In the genomic region with DNA sequence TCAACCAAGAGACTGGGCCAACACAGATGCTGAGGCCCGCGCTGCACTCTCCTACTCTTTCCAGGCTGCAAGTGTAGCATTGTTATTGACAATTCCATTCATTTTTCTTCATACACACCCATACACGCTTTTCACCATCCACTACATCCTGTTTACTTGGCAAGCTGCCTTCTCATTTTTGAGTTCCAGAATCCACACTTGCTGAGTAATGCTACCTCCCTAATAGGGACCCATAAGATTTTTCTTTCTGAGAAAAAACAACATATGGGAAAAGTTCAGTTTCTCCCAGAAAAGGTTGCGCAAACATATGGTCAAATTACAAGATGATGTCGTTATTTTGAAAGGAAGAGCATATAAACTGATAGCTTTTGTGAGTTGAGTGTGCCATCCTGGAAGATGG, we compare ENCODE assay signal across 13 cellular contexts.
A peak's percentile ranks its signal among the peaks of the same experiment; 100 is the strongest.
DNase-seq lines count a peak whose midpoint lies in the region; ATAC-seq and TF ChIP-seq lines count a peak whose summit lies in the region.
"Had no signal": no experiment of that assay in that cellular context is flagged by ENCODE, and none has a peak within 500 bp of the region (broad histone marks: within the 10 kb centered on the region; RNA-seq: fewer than 3 reads in every experiment).

No MANE protein-coding gene starts in this region.

- peak; percentile 8 for DNase-seq in NCI-H1105 treated with DMSO at 0.1 percent for 48 hours (lab: John Stamatoyannopoulos, UW)
- DNase-seq in NCI-H1105 (lab: John Stamatoyannopoulos, UW): no peak
- DNase-seq in NCI-H446 treated with DMSO at 0.1 percent for 48 hours (lab: John Stamatoyannopoulos, UW): peak; percentile 74
- DNase-seq in choroid plexus epithelial cell (ENCODE audit: low read depth): peak; percentile 60
- peak; percentile 6 for DNase-seq in smooth muscle cell of the brain vasculature (ENCODE audit: low read depth, low spot score)
- DNase-seq in activated T-cell treated with anti-CD3 and anti-CD28 coated beads, Interleukin-2, amount 50 U/mL, for 48 hours: no peak
- DNase-seq: 8988T; activated CD4-positive, alpha-beta T cell treated with anti-CD3 and anti-CD28 coated beads for 48 hours; foreskin melanocyte; mesendoderm; NCI-H345 had no signal

- no peak for TF ChIP-seq CTCF in choroid plexus epithelial cell (conservative IDR thresholded peaks at IDR 0.05; ENCODE audit: low read depth, low read length)

- ATAC-seq in HG03196 (IDR thresholded peaks at IDR 0.05; ENCODE audit: unreplicated experiment): no peak
- ATAC-seq in GM21717 (IDR thresholded peaks at IDR 0.05; ENCODE audit: unreplicated experiment): no peak

- H3K4me3 ChIP-seq in choroid plexus epithelial cell (ENCODE audit: low read depth, low read length): no peak overlapping the region

Comparison
In these comparisons a context has a peak if more than half of its experiments do, and no peak if none do; other contexts are left out.
1. DNase-seq: peak in NCI-H1105 treated with DMSO at 0.1 percent for 48 hours (single experiment), NCI-H446 treated with DMSO at 0.1 percent for 48 hours (single experiment), choroid plexus epithelial cell (single experiment) and smooth muscle cell of the brain vasculature (single experiment); none in NCI-H1105 (single experiment) and activated T-cell treated with anti-CD3 and anti-CD28 coated beads, Interleukin-2, amount 50 U/mL, for 48 hours (0 of 2).